24 cellular contexts compared by ENCODE assay signal in the genomic region with DNA sequence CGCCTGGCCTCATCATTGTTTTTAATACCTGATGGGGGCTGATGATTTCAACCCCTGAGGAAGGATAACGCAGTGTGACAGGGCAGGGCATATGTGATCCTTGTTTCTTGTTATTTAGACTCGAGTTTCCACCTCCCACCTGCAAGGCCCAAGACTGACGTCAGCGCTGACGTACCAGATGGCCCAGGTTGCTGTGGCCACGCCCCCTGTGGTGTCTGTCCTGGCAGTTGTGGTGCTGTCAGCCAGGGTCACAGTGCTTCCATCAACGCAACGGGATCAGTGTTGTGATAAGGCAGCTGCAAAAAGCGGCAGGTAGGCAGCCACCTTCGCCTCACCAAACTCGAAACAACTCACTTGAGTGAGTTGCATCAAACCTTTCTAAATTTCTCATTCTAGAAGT.
"Had no signal": no experiment of that assay in that cellular context is flagged by ENCODE, and none has a peak within 500 bp of the region (broad histone marks: within the 10 kb centered on the region; RNA-seq: fewer than 3 reads in every experiment).

No MANE protein-coding gene starts in this region.

- ATAC-seq: left colon; left lung; right cardiac atrium; sciatic nerve; stimulated activated effector memory CD8-positive, alpha-beta T cell treated with anti-CD3 and anti-CD28 coated beads, Interleukin-12 subunit alpha, Interleukin-12 subunit beta, amount 100 ng/mL, for 72 hours had no signal

- H3K27ac ChIP-seq: left lung, neutrophil, ovary, prostate gland, spleen, suprapubic skin, tibial nerve, vagina had no signal

- H3K4me1 ChIP-seq: left lung, prostate gland, spleen, suprapubic skin, tibial nerve, vagina had no signal

- H3K9me3 ChIP-seq: neutrophil, ovary, prostate gland, suprapubic skin, vagina had no signal

- FAIRE-seq: islet of Langerhans, kidney, small intestine had no signal

- H3K36me3 ChIP-seq: ovary, prostate gland had no signal

- DNase-seq: hypothalamus; left colon; left lung; mesendoderm; midbrain; naive thymus-derived CD8-positive, alpha-beta T cell; occipital lobe; ovary; retina; small intestine; spleen; stimulated activated CD4-positive, alpha-beta T cell treated with anti-CD3 and anti-CD28 coated beads, Interleukin-4, amount 100 ng/mL, for 24 hours; stimulated activated naive CD4-positive, alpha-beta T cell had no signal

- H3K27me3 ChIP-seq: left lung, neutrophil, ovary, spleen, suprapubic skin, tibial nerve, vagina had no signal

- H3K4me3 ChIP-seq: left lung, lung, ovary, prostate gland, spleen, suprapubic skin, tibial nerve, vagina had no signal
